In genomic region chr16:1089822-1090619, GRCh38 we compare ENCODE assay signal across 13 cellular contexts. TPM values are rescaled to one million over a fixed set of nuclear protein-coding genes. Genes with fewer than 3 reads are reported as not detected.
A peak's percentile ranks its signal among the peaks of the same experiment; 100 is the strongest.
DNase-seq lines count a peak whose midpoint lies in the region; ATAC-seq and TF ChIP-seq lines count a peak whose summit lies in the region.
"Had no signal": no experiment of that assay in that cellular context is flagged by ENCODE, and none has a peak within 500 bp of the region (broad histone marks: within the 10 kb centered on the region; RNA-seq: fewer than 3 reads in every experiment).

No MANE protein-coding gene starts in this region.

- no peak overlapping the region for H3K4me2 ChIP-seq in GM23338
- H3K4me2 ChIP-seq: smooth muscle cell had no signal

- in situ Hi-C loops in gastrocnemius medialis (cut with MboI; ENCODE audit: low sequenced_read_pairs in 4 of 4) = no loop called here

- H3K27ac ChIP-seq in GM23338 (ENCODE audit: low read depth) (no peak overlapping the region), right cardiac atrium (ENCODE audit: low read length) (peak overlapping the region; percentile 53), gastrocnemius medialis (peak overlapping the region; percentile 76 to 92 (median 88))

- no peaks in the 10 kb centered on the region for H3K4me1 ChIP-seq in GM23338 (ENCODE audit: insufficient read depth)
- no peaks in the 10 kb centered on the region for H3K4me1 ChIP-seq in right cardiac atrium (ENCODE audit: control insufficient read depth, insufficient read depth, low read length)
- peaks cover 13 to 20% of the 10 kb centered on the region in 2 donors for H3K4me1 ChIP-seq in gastrocnemius medialis

- DNase-seq in GM23338 (ENCODE audit: low spot score) (peak; percentile 53), WTC11 (ENCODE audit: low spot score) (no peak), right cardiac atrium (peak; percentile 67 to 89 (median 87)), gastrocnemius medialis (peak; percentile 48 to 90), NCI-H1694 treated with DMSO at 0.1 percent for 48 hours (lab: John Stamatoyannopoulos, UW) (no peak), superior temporal gyrus (ENCODE audit: extremely low spot score) (no peak)
- DNase-seq in activated T-helper 2 cell treated with anti-CD3 and anti-CD28 coated beads, Interferon-gamma antibody, Interleukin-2, Interleukin-4, amounts not matched to agents 10 μg/mL and 5 μg/mL and 100 μg/mL, durations not matched to agents 14 hours and 24 hours and 36 hours (ENCODE audit: low spot score) = no peak
- DNase-seq: effector CD8-positive, alpha-beta T cell; NCI-H2107 had no signal

- peak; percentile 67 to 72 for TF ChIP-seq POLR2A in gastrocnemius medialis (IDR thresholded peaks at IDR 0.05)

- H4K20me1 ChIP-seq in GM23338 (replicated peaks; ENCODE audit: insufficient read depth) = no peaks in the 10 kb centered on the region

- no peaks in the 10 kb centered on the region for H3K27me3 ChIP-seq in GM23338 (ENCODE audit: insufficient read depth)
- no peaks in the 10 kb centered on the region for H3K27me3 ChIP-seq in right cardiac atrium (ENCODE audit: control insufficient read depth, insufficient read depth)
- H3K27me3 ChIP-seq in gastrocnemius medialis = peaks cover 25 to 36% (median 34%) of the 10 kb centered on the region in 3 donors

- H3K4me3 Mint-ChIP-seq in GM23338 = no peak overlapping the region
- no peak overlapping the region for H3K4me3 Mint-ChIP-seq in WTC11
- H3K4me3 Mint-ChIP-seq in activated T-helper 2 cell treated with anti-CD3 and anti-CD28 coated beads, Interferon-gamma antibody, Interleukin-2, Interleukin-4, amounts not matched to agents 10 μg/mL and 5 μg/mL and 100 μg/mL, durations not matched to agents 14 hours and 24 hours and 36 hours (ENCODE audit: low read depth) = no peak overlapping the region

- H3K4me1 Mint-ChIP-seq in GM23338 = no peaks in the 10 kb centered on the region
- H3K4me1 Mint-ChIP-seq in WTC11 = no peaks in the 10 kb centered on the region
- H3K4me1 Mint-ChIP-seq in activated T-helper 2 cell treated with anti-CD3 and anti-CD28 coated beads, Interferon-gamma antibody, Interleukin-2, Interleukin-4, amounts not matched to agents 10 μg/mL and 5 μg/mL and 100 μg/mL, durations not matched to agents 14 hours and 24 hours and 36 hours (ENCODE audit: low read depth) = no peaks in the 10 kb centered on the region

- H3K27ac Mint-ChIP-seq in GM23338 (no peak overlapping the region), WTC11 (no peak overlapping the region)
- no peak overlapping the region for H3K27ac Mint-ChIP-seq in activated T-helper 2 cell treated with anti-CD3 and anti-CD28 coated beads, Interferon-gamma antibody, Interleukin-2, Interleukin-4, amounts not matched to agents 10 μg/mL and 5 μg/mL and 100 μg/mL, durations not matched to agents 14 hours and 24 hours and 36 hours

- WGBS in right cardiac atrium = 24% methylated on average over 38 of the region's 38 CpGs

- H3K27me3 Mint-ChIP-seq in GM23338 (ENCODE audit: insufficient read depth, low read depth, poor library complexity) = peaks cover 14% of the 10 kb centered on the region
- H3K27me3 Mint-ChIP-seq in WTC11 (ENCODE audit: low read depth) = peaks cover 7% of the 10 kb centered on the region; the same call in 1 of the 2 replicates
- H3K27me3 Mint-ChIP-seq in activated T-helper 2 cell treated with anti-CD3 and anti-CD28 coated beads, Interferon-gamma antibody, Interleukin-2, Interleukin-4, amounts not matched to agents 10 μg/mL and 5 μg/mL and 100 μg/mL, durations not matched to agents 14 hours and 24 hours and 36 hours (ENCODE audit: low read depth) = no peaks in the 10 kb centered on the region

- 0 out of 4 replicates have a peak, but pooled peaks of 1 of the 2 experiments have one; percentile 12 for TF ChIP-seq CTCF in GM23338 (conservative IDR thresholded peaks at IDR 0.05; ENCODE audit: low read depth in 2 of 2)
- TF ChIP-seq CTCF in WTC11 (IDR thresholded peaks at IDR 0.05) = no peak
- peak; percentile 23 to 34 (median 30) for TF ChIP-seq CTCF in gastrocnemius medialis (IDR thresholded peaks at IDR 0.05 in 4 of 5, conservative IDR thresholded peaks at IDR 0.05 in 1 of 5)

- H3K36me3 Mint-ChIP-seq in GM23338 (ENCODE audit: low read depth) (peaks cover 7% of the 10 kb centered on the region), WTC11 (peaks cover 12% of the 10 kb centered on the region)
- no peaks in the 10 kb centered on the region for H3K36me3 Mint-ChIP-seq in activated T-helper 2 cell treated with anti-CD3 and anti-CD28 coated beads, Interferon-gamma antibody, Interleukin-2, Interleukin-4, amounts not matched to agents 10 μg/mL and 5 μg/mL and 100 μg/mL, durations not matched to agents 14 hours and 24 hours and 36 hours (ENCODE audit: low read depth)

- no peaks in the 10 kb centered on the region for H3K9me2 ChIP-seq in GM23338 (ENCODE audit: insufficient read depth)

- no peaks in the 10 kb centered on the region for H3K79me2 ChIP-seq in GM23338 (replicated peaks; ENCODE audit: insufficient read depth)

- POLR2A ChIA-PET in WTC11 (lab: Charles Lee) = no interaction called here

- peak; percentile 65 for ATAC-seq in GM23338
- peak; percentile 63 for ATAC-seq in WTC11
- peak; percentile 85 to 87 for ATAC-seq in right cardiac atrium
- ATAC-seq in gastrocnemius medialis = peak; percentile 66 to 71
- no peak for ATAC-seq in GM21390 (IDR thresholded peaks at IDR 0.05; ENCODE audit: unreplicated experiment)

- H2AFZ ChIP-seq in GM23338 = 0 out of 2 replicates have a peak overlapping the region, but pooled peaks have one; percentile 32

- no peak overlapping the region for H3K4me3 ChIP-seq in GM23338
- no peak overlapping the region for H3K4me3 ChIP-seq in right cardiac atrium (ENCODE audit: low read length)
- H3K4me3 ChIP-seq in gastrocnemius medialis = peak overlapping the region; percentile 48 to 55 (median 52)
- H3K4me3 ChIP-seq: smooth muscle cell had no signal

- intact Hi-C loops in right cardiac atrium (cut with DNase I) (no loop called here), gastrocnemius medialis (cut with DNase I; ENCODE audit: low total_unique reads) (loop anchor here (2.0 kb wide), 1 partner anchor 115 kb away; no protein-coding TSS in a partner anchor)
- intact Hi-C loops in activated T-helper 2 cell treated with anti-CD3 and anti-CD28 coated beads, Interferon-gamma antibody, Interleukin-2, Interleukin-4, amounts not matched to agents 10 μg/mL and 5 μg/mL and 100 μg/mL, durations not matched to agents 14 hours and 24 hours and 36 hours (cut with micrococcal nuclease) = no loop called here

- no peaks in the 10 kb centered on the region for H3F3A ChIP-seq in GM23338 (replicated peaks; ENCODE audit: low read depth)

- H3K36me3 ChIP-seq in GM23338 (ENCODE audit: insufficient read depth) (no peaks in the 10 kb centered on the region), gastrocnemius medialis (no peaks in the 10 kb centered on the region)

- peaks cover under 1% of the 10 kb centered on the region for H3K9me3 ChIP-seq in right cardiac atrium (ENCODE audit: control insufficient read depth, low read length)
- peaks cover 0 to 9% (median 1%) of the 10 kb centered on the region in 3 donors for H3K9me3 ChIP-seq in gastrocnemius medialis

- CTCF ChIA-PET in WTC11 (lab: Charles Lee) = interaction anchor here (1.6 kb wide), 1 partner anchor 33 kb away, joined by 6 read pairs; no protein-coding TSS in a partner anchor

- H3K9me3 Mint-ChIP-seq in GM23338 (peaks cover 17% of the 10 kb centered on the region), WTC11 (peaks cover 13% of the 10 kb centered on the region)
- H3K9me3 Mint-ChIP-seq in activated T-helper 2 cell treated with anti-CD3 and anti-CD28 coated beads, Interferon-gamma antibody, Interleukin-2, Interleukin-4, amounts not matched to agents 10 μg/mL and 5 μg/mL and 100 μg/mL, durations not matched to agents 14 hours and 24 hours and 36 hours = peaks cover 10% of the 10 kb centered on the region

TF ChIP-seq in GM23338, 12 proteins besides CTCF, POLR2A, EP300 and RAD21:
- no peak for TF ChIP-seq STAT1 (IDR thresholded peaks at IDR 0.05; ENCODE audit: unreplicated experiment)

TF ChIP-seq in WTC11, 78 proteins besides CTCF, POLR2A, EP300 and RAD21:
- TF ChIP-seq ZNF512 (CRISPR knock-in tag; IDR thresholded peaks at IDR 0.05; ENCODE audit: borderline replicate concordance) (no peak), GABPB1 (CRISPR knock-in tag; IDR thresholded peaks at IDR 0.05) (0 out of 2 replicates have a peak, but pooled peaks have one; percentile 55)

RNA-seq across cellular contexts. Expression of gene C1QTNF8, which starts 6.0 kb away (rescaled TPM):
- not detected in 2 replicates for total RNA-seq in GM23338 (2014; rRNA removed; shearing (Covaris generic))
- not detected in 2 replicates for polyA plus RNA-seq in GM23338 (2016; fragmentation: Nextera tagmentation; extraction: Ambion mirVana)
- total RNA-seq in WTC11 (2021) = 0.13 to 0.16 TPM in 2 of 3 replicates, not detected in the other
- total RNA-seq in right cardiac atrium = under 1 TPM in 2 of 4 donors, not detected in 2; 0.15 to 0.23 TPM
- 0.05 TPM for polyA plus RNA-seq in right cardiac atrium
- not detected for total RNA-seq in gastrocnemius medialis
- not detected in 2 replicates for total RNA-seq in activated T-helper 2 cell treated with anti-CD3 and anti-CD28 coated beads, Interferon-gamma antibody, Interleukin-2, Interleukin-4, amounts not matched to agents 10 μg/mL and 5 μg/mL and 100 μg/mL, durations not matched to agents 14 hours and 24 hours and 36 hours
- total RNA-seq: H4, mononuclear cell, smooth muscle cell had no signal
- polyA plus RNA-seq: smooth muscle cell had no signal

RNA-seq across cellular contexts. Expression of gene SSTR5, which starts 17.5 kb away (rescaled TPM):
- total RNA-seq in GM23338 (2014; rRNA removed; shearing (Covaris generic)) = 1.0 TPM in 1 of 2 replicates, not detected in the other
- polyA plus RNA-seq in GM23338 (2016; fragmentation: Nextera tagmentation; extraction: Ambion mirVana) (0.60 TPM in 1 of 2 replicates, not detected in the other), right cardiac atrium (13.4 TPM)
- total RNA-seq in WTC11 (2021) (0.61 to 0.85 TPM (median 0.78 TPM) in 3 replicates), right cardiac atrium (10 to 100 TPM in 3 of 4 donors, 1 to 10 TPM in 1; 7.7 to 35.3 (median 22.6) TPM), gastrocnemius medialis (1 to 10 TPM in 1 of 4 donors, under 1 TPM in 2, not detected in 1; 0.24 to 1.3 (median 0.33) TPM)
- total RNA-seq in activated T-helper 2 cell treated with anti-CD3 and anti-CD28 coated beads, Interferon-gamma antibody, Interleukin-2, Interleukin-4, amounts not matched to agents 10 μg/mL and 5 μg/mL and 100 μg/mL, durations not matched to agents 14 hours and 24 hours and 36 hours = not detected in 2 replicates
- total RNA-seq: H4, mononuclear cell, smooth muscle cell had no signal
- polyA plus RNA-seq: smooth muscle cell had no signal

Comparison
In these comparisons a context has a peak if more than half of its experiments do, and no peak if none do; other contexts are left out.
1. DNase-seq: peak in GM23338 (single experiment), right cardiac atrium (3 of 3) and gastrocnemius medialis (2 of 2); none in WTC11 (single experiment), NCI-H1694 treated with DMSO at 0.1 percent for 48 hours (single experiment), activated T-helper 2 cell treated with anti-CD3 and anti-CD28 coated beads, Interferon-gamma antibody, Interleukin-2, Interleukin-4, amounts not matched to agents 10 μg/mL and 5 μg/mL and 100 μg/mL, durations not matched to agents 14 hours and 24 hours and 36 hours (single experiment) and superior temporal gyrus (single experiment).
2. H3K4me3 ChIP-seq: peak in gastrocnemius medialis (4 of 4); none in GM23338 (single experiment) and right cardiac atrium (single experiment).